In genomic region chr1:10121688-10122087, GRCh38 we compare ENCODE assay signal across 1 cellular context.
TF ChIP-seq lines count a peak whose summit lies in the region.

No MANE protein-coding gene starts in this region.

TF ChIP-seq in SK-N-SH, 30 proteins besides CTCF, POLR2A, EP300 and RAD21 (continued from another document):
- TF ChIP-seq, protein P1, sequence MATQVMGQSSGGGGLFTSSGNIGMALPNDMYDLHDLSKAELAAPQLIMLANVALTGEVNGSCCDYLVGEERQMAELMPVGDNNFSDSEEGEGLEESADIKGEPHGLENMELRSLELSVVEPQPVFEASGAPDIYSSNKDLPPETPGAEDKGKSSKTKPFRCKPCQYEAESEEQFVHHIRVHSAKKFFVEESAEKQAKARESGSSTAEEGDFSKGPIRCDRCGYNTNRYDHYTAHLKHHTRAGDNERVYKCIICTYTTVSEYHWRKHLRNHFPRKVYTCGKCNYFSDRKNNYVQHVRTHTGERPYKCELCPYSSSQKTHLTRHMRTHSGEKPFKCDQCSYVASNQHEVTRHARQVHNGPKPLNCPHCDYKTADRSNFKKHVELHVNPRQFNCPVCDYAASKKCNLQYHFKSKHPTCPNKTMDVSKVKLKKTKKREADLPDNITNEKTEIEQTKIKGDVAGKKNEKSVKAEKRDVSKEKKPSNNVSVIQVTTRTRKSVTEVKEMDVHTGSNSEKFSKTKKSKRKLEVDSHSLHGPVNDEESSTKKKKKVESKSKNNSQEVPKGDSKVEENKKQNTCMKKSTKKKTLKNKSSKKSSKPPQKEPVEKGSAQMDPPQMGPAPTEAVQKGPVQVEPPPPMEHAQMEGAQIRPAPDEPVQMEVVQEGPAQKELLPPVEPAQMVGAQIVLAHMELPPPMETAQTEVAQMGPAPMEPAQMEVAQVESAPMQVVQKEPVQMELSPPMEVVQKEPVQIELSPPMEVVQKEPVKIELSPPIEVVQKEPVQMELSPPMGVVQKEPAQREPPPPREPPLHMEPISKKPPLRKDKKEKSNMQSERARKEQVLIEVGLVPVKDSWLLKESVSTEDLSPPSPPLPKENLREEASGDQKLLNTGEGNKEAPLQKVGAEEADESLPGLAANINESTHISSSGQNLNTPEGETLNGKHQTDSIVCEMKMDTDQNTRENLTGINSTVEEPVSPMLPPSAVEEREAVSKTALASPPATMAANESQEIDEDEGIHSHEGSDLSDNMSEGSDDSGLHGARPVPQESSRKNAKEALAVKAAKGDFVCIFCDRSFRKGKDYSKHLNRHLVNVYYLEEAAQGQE (IDR thresholded peaks at IDR 0.05; ENCODE audit: low read depth, low read length) = no peak
- TF ChIP-seq RFX5 (IDR thresholded peaks at IDR 0.05; ENCODE audit: low read length) (no peak), FOXJ3 (CRISPR knock-in tag; IDR thresholded peaks at IDR 0.05) (no peak), YY1 (IDR thresholded peaks at IDR 0.05; ENCODE audit: low read depth) (no peak), NFIC (IDR thresholded peaks at IDR 0.05; ENCODE audit: borderline replicate concordance) (no peak), SIN3A (IDR thresholded peaks at IDR 0.05; ENCODE audit: borderline replicate concordance, low read depth, low read length) (no peak), USF1 (IDR thresholded peaks at IDR 0.05; ENCODE audit: borderline replicate concordance, low read depth) (no peak), ELF1 (IDR thresholded peaks at IDR 0.05) (no peak), CHD2 (IDR thresholded peaks at IDR 0.05; ENCODE audit: low read length, partially characterized antibody) (no peak), TCF12 (IDR thresholded peaks at IDR 0.05) (no peak), TEAD4 (IDR thresholded peaks at IDR 0.05; ENCODE audit: borderline replicate concordance, insufficient read depth) (no peak), POLR2AphosphoS5 (IDR thresholded peaks at IDR 0.05; ENCODE audit: low read depth, low read length) (no peak), MXI1 (IDR thresholded peaks at IDR 0.05; ENCODE audit: low read depth, low read length) (no peak), RCOR1 (IDR thresholded peaks at IDR 0.05; ENCODE audit: low read length) (no peak), GABPA (IDR thresholded peaks at IDR 0.05; ENCODE audit: low read depth) (no peak), SMC3 (IDR thresholded peaks at IDR 0.05; ENCODE audit: low read depth, low read length) (no peak), FOXM1 (IDR thresholded peaks at IDR 0.05; ENCODE audit: low read depth) (no peak), NRF1 (IDR thresholded peaks at IDR 0.05; ENCODE audit: low read depth, low read length) (no peak)
TF ChIP-seq in SK-N-SH: peak in this region for 0.
